9 cellular contexts compared by ENCODE assay signal in genomic region chr6:42727084-42727601, GRCh38. TPM values are rescaled to one million over a fixed set of nuclear protein-coding genes. Genes with fewer than 3 reads are reported as not detected.
DNase-seq lines count a peak whose midpoint lies in the region; ATAC-seq and TF ChIP-seq lines count a peak whose summit lies in the region.
"Had no signal": no experiment of that assay in that cellular context is flagged by ENCODE, and none has a peak within 500 bp of the region (broad histone marks: within the 10 kb centered on the region; RNA-seq: fewer than 3 reads in every experiment).

No MANE protein-coding gene starts in this region.

- DNase-seq in AG08396 (ENCODE audit: low spot score) (peak; percentile 47), HCT116 (ENCODE audit: low read depth, low spot score) (no peak), left lobe of liver (ENCODE audit: low spot score) (no peak), SKM-1 (lab: John Stamatoyannopoulos, UW; ENCODE audit: unreplicated experiment) (no peak), middle frontal gyrus (ENCODE audit: extremely low spot score, low spot score) (no peak)

- H3K9me3 ChIP-seq in HCT116 (ENCODE audit: control insufficient read depth in 1 of 2, insufficient read depth in 1 of 2, low read depth in 1 of 2, low read length in 2 of 2), result no peaks in the 10 kb centered on the region

- POLR2A ChIA-PET in HCT116 (lab: Charles Lee), result interaction anchor here (0.7 kb wide), 1 partner anchor 55 kb away, joined by 6 read pairs; the partner anchor contains the start of gene BICRAL

- peak overlapping the region; percentile 96 for H3K27ac Mint-ChIP-seq in stimulated activated naive CD8-positive, alpha-beta T cell treated with anti-CD3 and anti-CD28 coated beads, Interleukin-15, Interleukin-2, amounts not matched to agents 100 ng/mL and 50 ng/mL, for 24 hours

- H3K9ac ChIP-seq in HCT116 (ENCODE audit: low read length), result no peak overlapping the region

- peaks cover 4 to 9% of the 10 kb centered on the region in 2 experiments; a peak in 3 of 4 replicates for H3K4me1 ChIP-seq in HCT116 (ENCODE audit: control insufficient read depth in 1 of 2, insufficient read depth in 2 of 2, low read length in 2 of 2)

- H3K27ac ChIP-seq in HCT116 (ENCODE audit: low read depth, low read length) (no peak overlapping the region), angular gyrus (ENCODE audit: low read depth, low read length) (peak overlapping the region; percentile 64)

- ATAC-seq in HCT116, result peak; percentile 21; the same call in 1 of the 2 replicates
- ATAC-seq in left lobe of liver, result peak; percentile 40
- no peak for ATAC-seq in GM18858 (IDR thresholded peaks at IDR 0.05; ENCODE audit: unreplicated experiment)

- H3K4me2 ChIP-seq in HCT116 (ENCODE audit: low read length), result peak overlapping the region; percentile 40

- CTCF ChIA-PET in HCT116 (lab: Charles Lee), result interaction anchor here (0.9 to 3.8 kb wide), 6 partner anchors 7 to 172 kb away, joined by 3 to 38 read pairs (median 3); partner anchors contain the start of gene TBCC

- no peaks in the 10 kb centered on the region for H3K79me2 ChIP-seq in HCT116 (ENCODE audit: insufficient read depth, low read length)

- no peaks in the 10 kb centered on the region for H3K9me2 ChIP-seq in HCT116 (ENCODE audit: insufficient read depth)

- H3K4me3 Mint-ChIP-seq in stimulated activated naive CD8-positive, alpha-beta T cell treated with anti-CD3 and anti-CD28 coated beads, Interleukin-15, Interleukin-2, amounts not matched to agents 100 ng/mL and 50 ng/mL, for 24 hours, result peak overlapping the region; percentile 82

- no peaks in the 10 kb centered on the region for H3K9me3 Mint-ChIP-seq in stimulated activated naive CD8-positive, alpha-beta T cell treated with anti-CD3 and anti-CD28 coated beads, Interleukin-15, Interleukin-2, amounts not matched to agents 100 ng/mL and 50 ng/mL, for 24 hours
- H3K9me3 Mint-ChIP-seq: brain had no signal

- intact Hi-C loops in HCT116 (cut with micrococcal nuclease), result loop anchor here (5.0 to 10.0 kb wide), 2 partner anchors 150 to 652 kb away; partner anchors contain the start of gene RPL7L1

- no TSS peak for BruUV-seq in HCT116 (replicated peaks; lab: Mats Ljungman, UMichigan)

- peak overlapping the region; percentile 96 for H2AFZ ChIP-seq in HCT116 (ENCODE audit: low read depth, low read length, poor library complexity, severe bottlenecking)

- H3K36me3 ChIP-seq in HCT116 (ENCODE audit: control insufficient read depth in 1 of 2, insufficient read depth in 2 of 2, low read length in 2 of 2), result no peaks in the 10 kb centered on the region

- TF ChIP-seq CTCF in HCT116 (IDR thresholded peaks at IDR 0.05 in 2 of 3, conservative IDR thresholded peaks at IDR 0.05 in 1 of 3; ENCODE audit: borderline replicate concordance in 1 of 3, insufficient read depth in 1 of 3, low read depth in 2 of 3, low read length in 2 of 3), result no peak

- H3K27me3 Mint-ChIP-seq in stimulated activated naive CD8-positive, alpha-beta T cell treated with anti-CD3 and anti-CD28 coated beads, Interleukin-15, Interleukin-2, amounts not matched to agents 100 ng/mL and 50 ng/mL, for 24 hours, result no peaks in the 10 kb centered on the region

- no peak overlapping the region for H3K4me3 ChIP-seq in HCT116 (replicated peaks in 1 of 2; ENCODE audit: low read depth in 1 of 2, low read length in 2 of 2)

- H4K20me1 ChIP-seq in HCT116 (ENCODE audit: insufficient read depth), result no peaks in the 10 kb centered on the region

- no peaks in the 10 kb centered on the region for H3K27me3 ChIP-seq in HCT116 (ENCODE audit: insufficient read depth, low read length)

- no peak for TF ChIP-seq POLR2A in HCT116 (IDR thresholded peaks at IDR 0.05; ENCODE audit: borderline replicate concordance, extremely low read depth, insufficient read depth, insufficient read length)

- RAD21 ChIA-PET in HCT116 (lab: Charles Lee; ENCODE audit: low non-redundant PET in 1 of 2, low total read pairs in 2 of 2, uncharacterized antibody in 2 of 2, unreplicated experiment in 2 of 2), result interaction anchor here in 1 of 2 experiments (1.2 to 1.6 kb wide), 2 partner anchors 19 to 65 kb away, joined by 4 read pairs; partner anchors contain the start of gene TBCC

- H3K36me3 Mint-ChIP-seq in stimulated activated naive CD8-positive, alpha-beta T cell treated with anti-CD3 and anti-CD28 coated beads, Interleukin-15, Interleukin-2, amounts not matched to agents 100 ng/mL and 50 ng/mL, for 24 hours (ENCODE audit: low read depth), result no peaks in the 10 kb centered on the region
- H3K36me3 Mint-ChIP-seq: brain had no signal

- peaks cover 20% of the 10 kb centered on the region for H3K4me1 Mint-ChIP-seq in stimulated activated naive CD8-positive, alpha-beta T cell treated with anti-CD3 and anti-CD28 coated beads, Interleukin-15, Interleukin-2, amounts not matched to agents 100 ng/mL and 50 ng/mL, for 24 hours (ENCODE audit: low read depth)

- no peak for TF ChIP-seq RAD21 in HCT116 (IDR thresholded peaks at IDR 0.05; ENCODE audit: low read depth)

TF ChIP-seq in HCT116, 20 proteins besides CTCF, POLR2A, EP300 and RAD21:
- TF ChIP-seq CBX3 (IDR thresholded peaks at IDR 0.05; ENCODE audit: low read depth) (no peak), FOSL1 (IDR thresholded peaks at IDR 0.05; ENCODE audit: low read depth) (no peak), EZH2phosphoT487 (IDR thresholded peaks at IDR 0.05; ENCODE audit: borderline replicate concordance) (no peak)

RNA-seq across cellular contexts. Expression of gene PRPH2, which starts 4.7 kb away (rescaled TPM):
- total RNA-seq in HCT116 (2021; ENCODE audit: unreplicated experiment) (not detected), left lobe of liver (not detected)
- polyA plus RNA-seq in HCT116 (2012), result not detected in 2 replicates

RNA-seq across cellular contexts. Expression of gene TBCC, which starts 18.8 kb away (rescaled TPM):
- total RNA-seq in HCT116 (2021; ENCODE audit: unreplicated experiment), result 17.1 TPM
- polyA plus RNA-seq in HCT116 (2012), result 15.7 and 17.7 TPM in 2 replicates
- 6.6 TPM for total RNA-seq in left lobe of liver

RNA-seq across cellular contexts. Expression of gene BICRAL, which starts 54.7 kb away (rescaled TPM):
- total RNA-seq in HCT116 (2021; ENCODE audit: unreplicated experiment), result 14.9 TPM
- 5.3 and 6.9 TPM in 2 replicates for polyA plus RNA-seq in HCT116 (2012)
- total RNA-seq in left lobe of liver, result 5.4 TPM
